In genomic region chr22:17303840-17304779, GRCh38 we compare ENCODE assay signal across 8 cellular contexts.
DNase-seq lines count a peak whose midpoint lies in the region; ATAC-seq and TF ChIP-seq lines count a peak whose summit lies in the region.

No MANE protein-coding gene starts in this region.

- peaks cover 15% of the 10 kb centered on the region for H3K4me1 ChIP-seq in CD4-positive, CD25-positive, alpha-beta regulatory T cell (ENCODE audit: control insufficient read depth, insufficient read depth, low read length, poor library complexity, severe bottlenecking)
- 0 out of 2 replicates have a peak, but pooled peaks cover 10% of the 10 kb centered on the region for H3K4me1 ChIP-seq in GM23338 (ENCODE audit: insufficient read depth)

- H3K27ac ChIP-seq in CD4-positive, CD25-positive, alpha-beta regulatory T cell (ENCODE audit: insufficient read depth, low read length, poor library complexity, severe bottlenecking) = peak overlapping the region; percentile 68
- no peak overlapping the region for H3K27ac ChIP-seq in GM23338 (ENCODE audit: low read depth)

- no peak for TF ChIP-seq CTCF in GM23338 (conservative IDR thresholded peaks at IDR 0.05; ENCODE audit: low read depth in 2 of 2)

- H3K36me3 ChIP-seq in CD4-positive, CD25-positive, alpha-beta regulatory T cell (ENCODE audit: control insufficient read depth, insufficient read depth, low read length) = no peaks in the 10 kb centered on the region
- no peaks in the 10 kb centered on the region for H3K36me3 ChIP-seq in GM23338 (ENCODE audit: insufficient read depth)

- H3K27ac Mint-ChIP-seq in CD4-positive, CD25-positive, alpha-beta regulatory T cell = peak overlapping the region in 2 of 3 donors; percentile 95
- H3K27ac Mint-ChIP-seq in GM23338 (no peak overlapping the region), naive B cell (peak overlapping the region; percentile 90 to 99 (median 96))
- H3K27ac Mint-ChIP-seq in activated CD4-positive, alpha-beta T cell treated with anti-CD3 and anti-CD28 coated beads, Interleukin-2, amount 10 ng/mL, durations not matched to agents 7 days and 5 days = peak overlapping the region; percentile 88

- POLR2A ChIA-PET in activated CD4-positive, alpha-beta T cell treated with anti-CD3 and anti-CD28 coated beads, Interleukin-2, amount 10 ng/mL, durations not matched to agents 7 days and 5 days (lab: Charles Lee) = no interaction called here

- H3K4me2 ChIP-seq in GM23338 = no peak overlapping the region

- H3K9me3 Mint-ChIP-seq in CD4-positive, CD25-positive, alpha-beta regulatory T cell = no peaks in the 10 kb centered on the region
- H3K9me3 Mint-ChIP-seq in GM23338 (peaks cover 10% of the 10 kb centered on the region), naive B cell (no peaks in the 10 kb centered on the region)
- H3K9me3 Mint-ChIP-seq in activated CD4-positive, alpha-beta T cell treated with anti-CD3 and anti-CD28 coated beads, Interleukin-2, amount 10 ng/mL, durations not matched to agents 7 days and 5 days = peaks cover 7% of the 10 kb centered on the region

- peak overlapping the region; percentile 59 for H2AFZ ChIP-seq in GM23338

- peaks cover 0 to 27% (median 14%) of the 10 kb centered on the region in 4 donors for H3K4me1 Mint-ChIP-seq in CD4-positive, CD25-positive, alpha-beta regulatory T cell
- H3K4me1 Mint-ChIP-seq in GM23338 (peaks cover 18% of the 10 kb centered on the region), naive B cell (peaks cover 17 to 40% (median 29%) of the 10 kb centered on the region in 3 donors)
- peaks cover 29% of the 10 kb centered on the region for H3K4me1 Mint-ChIP-seq in activated CD4-positive, alpha-beta T cell treated with anti-CD3 and anti-CD28 coated beads, Interleukin-2, amount 10 ng/mL, durations not matched to agents 7 days and 5 days

- no peaks in the 10 kb centered on the region for H3K27me3 ChIP-seq in CD4-positive, CD25-positive, alpha-beta regulatory T cell (ENCODE audit: control insufficient read depth, insufficient read depth, low read length)
- H3K27me3 ChIP-seq in GM23338 (ENCODE audit: insufficient read depth) = no peaks in the 10 kb centered on the region

- CTCF ChIA-PET in activated CD4-positive, alpha-beta T cell treated with anti-CD3 and anti-CD28 coated beads, Interleukin-2, amount 10 ng/mL, durations not matched to agents 7 days and 5 days (lab: Charles Lee) = interaction anchor here (1.8 to 2.4 kb wide), 2 partner anchors 15 to 133 kb away, joined by 5 read pairs; no protein-coding TSS in a partner anchor

- no peaks in the 10 kb centered on the region for H3K36me3 Mint-ChIP-seq in CD4-positive, CD25-positive, alpha-beta regulatory T cell
- peaks cover 9% of the 10 kb centered on the region; the same call in 2 of the 3 replicates for H3K36me3 Mint-ChIP-seq in GM23338 (ENCODE audit: low read depth)
- H3K36me3 Mint-ChIP-seq in activated CD4-positive, alpha-beta T cell treated with anti-CD3 and anti-CD28 coated beads, Interleukin-2, amount 10 ng/mL, durations not matched to agents 7 days and 5 days (ENCODE audit: low read depth) = no peaks in the 10 kb centered on the region
- H3K36me3 Mint-ChIP-seq in naive B cell = no peaks in the 10 kb centered on the region

- H4K20me1 ChIP-seq in GM23338 (replicated peaks; ENCODE audit: insufficient read depth) = no peaks in the 10 kb centered on the region

- ATAC-seq in CD4-positive, CD25-positive, alpha-beta regulatory T cell (ENCODE audit: low read depth in 2 of 2) = peak; percentile 86
- ATAC-seq in GM23338 (peak; percentile 41), naive B cell (ENCODE audit: low read depth in 2 of 2) (peak; percentile 100)

- no peaks in the 10 kb centered on the region for H3K79me2 ChIP-seq in GM23338 (replicated peaks; ENCODE audit: insufficient read depth)

- peak overlapping the region in 2 of 4 donors; percentile 55 to 61 for H3K4me3 Mint-ChIP-seq in CD4-positive, CD25-positive, alpha-beta regulatory T cell
- H3K4me3 Mint-ChIP-seq in GM23338 (no peak overlapping the region), naive B cell (peak overlapping the region; percentile 23 to 83 (median 65))
- peak overlapping the region; percentile 18 for H3K4me3 Mint-ChIP-seq in activated CD4-positive, alpha-beta T cell treated with anti-CD3 and anti-CD28 coated beads, Interleukin-2, amount 10 ng/mL, durations not matched to agents 7 days and 5 days

- DNase-seq in CD4-positive, CD25-positive, alpha-beta regulatory T cell = peak; percentile 38 to 74 (median 56)
- DNase-seq in GM23338 (ENCODE audit: low spot score) = no peak
- peak; percentile 62 for DNase-seq in activated CD4-positive, alpha-beta T cell treated with anti-CD3 and anti-CD28 coated beads, Interleukin-2, amount 10 ng/mL, durations not matched to agents 7 days and 5 days
- DNase-seq in naive B cell = peak; percentile 66
- DNase-seq in NCI-H748 (lab: John Stamatoyannopoulos, UW; ENCODE audit: unreplicated experiment) = no peak
- DNase-seq in nucleus accumbens (lab: John Stamatoyannopoulos, UW) = no peak
- DNase-seq in NCI-H526 (lab: John Stamatoyannopoulos, UW) = no peak
- DNase-seq in OCI-M1 (lab: John Stamatoyannopoulos, UW) = no peak

- peaks cover 6% of the 10 kb centered on the region for H3K27me3 Mint-ChIP-seq in CD4-positive, CD25-positive, alpha-beta regulatory T cell
- peaks cover 21% of the 10 kb centered on the region for H3K27me3 Mint-ChIP-seq in GM23338 (ENCODE audit: insufficient read depth, low read depth, poor library complexity)
- H3K27me3 Mint-ChIP-seq in activated CD4-positive, alpha-beta T cell treated with anti-CD3 and anti-CD28 coated beads, Interleukin-2, amount 10 ng/mL, durations not matched to agents 7 days and 5 days = no peaks in the 10 kb centered on the region
- H3K27me3 Mint-ChIP-seq in naive B cell = no peaks in the 10 kb centered on the region

- H3F3A ChIP-seq in GM23338 (replicated peaks; ENCODE audit: low read depth) = no peaks in the 10 kb centered on the region; the same call in 1 of the 2 replicates

- H3K9me3 ChIP-seq in CD4-positive, CD25-positive, alpha-beta regulatory T cell (ENCODE audit: control insufficient read depth in 2 of 2, low read length in 2 of 2) = no peaks in the 10 kb centered on the region

- H3K9me2 ChIP-seq in GM23338 (ENCODE audit: insufficient read depth) = 0 out of 2 replicates have a peak, but pooled peaks cover 4% of the 10 kb centered on the region

- peak overlapping the region; percentile 60 for H3K4me3 ChIP-seq in CD4-positive, CD25-positive, alpha-beta regulatory T cell (ENCODE audit: low read depth, low read length)
- H3K4me3 ChIP-seq in GM23338 = no peak overlapping the region

TF ChIP-seq in GM23338, 12 proteins besides CTCF, POLR2A, EP300 and RAD21 (continues in another document):
- TF ChIP-seq EZH2 (IDR thresholded peaks at IDR 0.05; ENCODE audit: low read depth, unreplicated experiment) (no peak), ZNF331 (CRISPR knock-in tag; IDR thresholded peaks at IDR 0.05; ENCODE audit: low read depth) (no peak)

Comparison
In these comparisons a context has a peak if more than half of its experiments do, and no peak if none do; other contexts are left out.
1. ATAC-seq: peak in every context shown above with its lines; median percentile 100 in naive B cell; 86 in CD4-positive, CD25-positive, alpha-beta regulatory T cell; 41 in GM23338.
2. DNase-seq: peak in CD4-positive, CD25-positive, alpha-beta regulatory T cell (3 of 3), activated CD4-positive, alpha-beta T cell treated with anti-CD3 and anti-CD28 coated beads, Interleukin-2, amount 10 ng/mL, durations not matched to agents 7 days and 5 days (single experiment) and naive B cell (single experiment); none in GM23338 (single experiment), NCI-H748 (single experiment), nucleus accumbens (0 of 56), NCI-H526 (0 of 2) and OCI-M1 (single experiment).